Comparison of ENCODE assay signal across 1 cellular context in genomic region chr6:149884617-149885016, GRCh38.
TF ChIP-seq lines count a peak whose summit lies in the region.

No MANE protein-coding gene starts in this region.

TF ChIP-seq in HepG2, 621 proteins besides CTCF, POLR2A, EP300 and RAD21:
- TF ChIP-seq ZNF253 (CRISPR knock-in tag; IDR thresholded peaks at IDR 0.05; ENCODE audit: borderline replicate concordance) (no peak), ZSCAN9 (CRISPR knock-in tag; IDR thresholded peaks at IDR 0.05; ENCODE audit: borderline replicate concordance) (no peak), CCAR2 (optimal IDR thresholded peaks at IDR 0.05; ENCODE audit: low read depth, low read length) (no peak), IRX3 (CRISPR knock-in tag; IDR thresholded peaks at IDR 0.05; ENCODE audit: borderline replicate concordance, low read depth) (no peak), ATF2 (CRISPR knock-in tag; IDR thresholded peaks at IDR 0.05) (no peak), ZNF281 (CRISPR knock-in tag; IDR thresholded peaks at IDR 0.05; ENCODE audit: borderline replicate concordance) (no peak), ZNF510 (CRISPR knock-in tag; IDR thresholded peaks at IDR 0.05; ENCODE audit: low read depth) (no peak), MYC (CRISPR knock-in tag; IDR thresholded peaks at IDR 0.05; ENCODE audit: borderline replicate concordance) (no peak), ZNF256 (CRISPR knock-in tag; conservative IDR thresholded peaks at IDR 0.05) (no peak), ZNF124 (CRISPR knock-in tag; IDR thresholded peaks at IDR 0.05) (no peak), SIX1 (CRISPR knock-in tag; IDR thresholded peaks at IDR 0.05; ENCODE audit: borderline replicate concordance) (no peak), ZNF615 (CRISPR knock-in tag; IDR thresholded peaks at IDR 0.05; ENCODE audit: borderline replicate concordance) (no peak)
